ENCODE assay signal across 1 cellular context in the genomic region with DNA sequence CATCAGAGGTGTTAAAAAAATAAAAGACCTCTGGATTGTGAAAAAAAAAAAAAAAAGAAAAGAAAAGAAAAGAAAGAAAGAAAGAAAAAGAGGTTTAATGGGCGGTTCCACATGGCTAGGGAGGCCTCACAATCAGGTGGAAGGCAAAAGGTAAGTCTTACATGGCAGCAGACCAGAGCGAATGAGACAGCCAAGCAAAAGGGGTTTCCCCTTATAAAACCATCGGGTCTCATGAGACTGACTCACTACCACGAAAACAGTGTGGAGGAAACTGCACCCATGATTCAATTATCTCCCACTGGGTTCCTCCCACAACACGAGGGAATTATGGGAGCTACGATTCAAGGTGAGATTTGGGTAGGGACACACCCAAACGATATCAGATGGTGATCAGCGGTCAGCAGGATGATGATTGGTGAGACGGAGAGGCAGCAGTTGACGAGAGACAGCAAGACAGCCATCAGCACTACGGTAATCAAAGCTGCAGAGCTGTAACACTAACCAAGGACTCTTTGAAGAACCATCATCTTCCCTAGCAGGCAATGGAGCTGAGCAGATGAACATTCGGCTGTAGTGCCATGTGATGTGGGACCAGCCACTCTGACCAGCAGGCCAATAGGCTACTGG.
TF ChIP-seq lines count a peak whose summit lies in the region.

No MANE protein-coding gene starts in this region.

TF ChIP-seq in IMR-90, 13 proteins besides CTCF, POLR2A, EP300 and RAD21:
- TF ChIP-seq CEBPB (IDR thresholded peaks at IDR 0.05; ENCODE audit: low read depth, low read length): no peak
- TF ChIP-seq, protein P1, sequence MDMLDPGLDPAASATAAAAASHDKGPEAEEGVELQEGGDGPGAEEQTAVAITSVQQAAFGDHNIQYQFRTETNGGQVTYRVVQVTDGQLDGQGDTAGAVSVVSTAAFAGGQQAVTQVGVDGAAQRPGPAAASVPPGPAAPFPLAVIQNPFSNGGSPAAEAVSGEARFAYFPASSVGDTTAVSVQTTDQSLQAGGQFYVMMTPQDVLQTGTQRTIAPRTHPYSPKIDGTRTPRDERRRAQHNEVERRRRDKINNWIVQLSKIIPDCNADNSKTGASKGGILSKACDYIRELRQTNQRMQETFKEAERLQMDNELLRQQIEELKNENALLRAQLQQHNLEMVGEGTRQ (IDR thresholded peaks at IDR 0.05; ENCODE audit: low read depth, low read length): no peak
- no peak for TF ChIP-seq MAZ (IDR thresholded peaks at IDR 0.05; ENCODE audit: borderline replicate concordance, low read depth, low read length)
- no peak for TF ChIP-seq RFX5 (IDR thresholded peaks at IDR 0.05; ENCODE audit: low read depth, low read length)
- TF ChIP-seq, protein P2, sequence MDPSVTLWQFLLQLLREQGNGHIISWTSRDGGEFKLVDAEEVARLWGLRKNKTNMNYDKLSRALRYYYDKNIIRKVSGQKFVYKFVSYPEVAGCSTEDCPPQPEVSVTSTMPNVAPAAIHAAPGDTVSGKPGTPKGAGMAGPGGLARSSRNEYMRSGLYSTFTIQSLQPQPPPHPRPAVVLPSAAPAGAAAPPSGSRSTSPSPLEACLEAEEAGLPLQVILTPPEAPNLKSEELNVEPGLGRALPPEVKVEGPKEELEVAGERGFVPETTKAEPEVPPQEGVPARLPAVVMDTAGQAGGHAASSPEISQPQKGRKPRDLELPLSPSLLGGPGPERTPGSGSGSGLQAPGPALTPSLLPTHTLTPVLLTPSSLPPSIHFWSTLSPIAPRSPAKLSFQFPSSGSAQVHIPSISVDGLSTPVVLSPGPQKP (IDR thresholded peaks at IDR 0.05; ENCODE audit: borderline replicate concordance, low read depth, low read length): no peak
- no peak for TF ChIP-seq FOS (IDR thresholded peaks at IDR 0.05; ENCODE audit: low read depth, low read length)
- no peak for TF ChIP-seq RCOR1 (IDR thresholded peaks at IDR 0.05; ENCODE audit: insufficient replicate concordance, low read length)
- TF ChIP-seq MXI1 (IDR thresholded peaks at IDR 0.05; ENCODE audit: borderline replicate concordance, low read depth, low read length): no peak
- TF ChIP-seq CHD1 (IDR thresholded peaks at IDR 0.05; ENCODE audit: low read depth, low read length): no peak
- no peak for TF ChIP-seq MAFK (IDR thresholded peaks at IDR 0.05; ENCODE audit: low read depth, low read length)
- TF ChIP-seq SMC3 (IDR thresholded peaks at IDR 0.05; ENCODE audit: low read depth, low read length): no peak
- no peak for TF ChIP-seq BHLHE40 (IDR thresholded peaks at IDR 0.05; ENCODE audit: low read depth, low read length)
- TF ChIP-seq NFE2L2 (IDR thresholded peaks at IDR 0.05; ENCODE audit: low read depth, low read length): no peak
